20 cellular contexts compared by ENCODE assay signal in genomic region chr10:106440767-106441166, GRCh38.
"Had no signal": no experiment of that assay in that cellular context is flagged by ENCODE, and none has a peak within 500 bp of the region (broad histone marks: within the 10 kb centered on the region; RNA-seq: fewer than 3 reads in every experiment).

No MANE protein-coding gene starts in this region.

- H3K36me3 ChIP-seq: heart right ventricle, tibial nerve had no signal

- H3K4me1 ChIP-seq: heart right ventricle, testis, tibial nerve had no signal

- H3K4me1 Mint-ChIP-seq: natural killer cell; neural crest cell; stimulated activated naive B cell treated with anti-CD40 and anti-IgM and Interleukin-4, amounts not matched to agents 10 μg/mL and 1 μg/mL and 100 μg/mL, for 72 hours; stimulated activated naive CD8-positive, alpha-beta T cell treated with anti-CD3 and anti-CD28 coated beads, Interleukin-15, amount 100 ng/mL, for 72 hours had no signal

- H3K4me3 ChIP-seq: coronary artery, heart right ventricle, testis, tibial nerve had no signal

- DNase-seq: effector CD4-positive, alpha-beta T cell; endodermal cell; foreskin melanocyte; heart right ventricle; hypothalamus; natural killer cell; posterior cingulate gyrus; stimulated activated CD4-positive, alpha-beta T cell treated with anti-CD3 and anti-CD28 coated beads, Interleukin-2, amount 100 ng/mL, for 24 hours; stimulated activated CD4-positive, alpha-beta T cell treated with anti-CD3 and anti-CD28 coated beads, Interleukin-4, amount 100 ng/mL, for 4 hours; stimulated activated naive B cell treated with anti-CD40 and anti-IgM and Interleukin-4, amounts not matched to agents 10 μg/mL and 1 μg/mL and 100 μg/mL, for 72 hours; stimulated activated naive CD8-positive, alpha-beta T cell treated with anti-CD3 and anti-CD28 coated beads, Interleukin-15, amount 100 ng/mL, for 72 hours; testis had no signal

- H3K36me3 Mint-ChIP-seq: mesothelial cell of epicardium; natural killer cell; stimulated activated naive B cell treated with anti-CD40 and anti-IgM and Interleukin-4, amounts not matched to agents 10 μg/mL and 1 μg/mL and 100 μg/mL, for 72 hours had no signal

- H3K9me3 ChIP-seq: testis, tibial nerve had no signal

- ATAC-seq: heart right ventricle; left lobe of liver; natural killer cell; sciatic nerve; stimulated activated naive B cell treated with anti-CD40 and anti-IgM and Interleukin-4, amounts not matched to agents 10 μg/mL and 1 μg/mL and 100 μg/mL, for 72 hours; stimulated activated naive CD8-positive, alpha-beta T cell treated with anti-CD3 and anti-CD28 coated beads, Interleukin-15, amount 100 ng/mL, for 72 hours had no signal

- H3K9me3 Mint-ChIP-seq: endodermal cell, mesothelial cell of epicardium, neural crest cell had no signal

- H3K4me3 Mint-ChIP-seq: endodermal cell; mesothelial cell of epicardium; natural killer cell; neural crest cell; stimulated activated naive B cell treated with anti-CD40 and anti-IgM and Interleukin-4, amounts not matched to agents 10 μg/mL and 1 μg/mL and 100 μg/mL, for 72 hours; stimulated activated naive CD8-positive, alpha-beta T cell treated with anti-CD3 and anti-CD28 coated beads, Interleukin-15, amount 100 ng/mL, for 72 hours had no signal

- H3K27me3 ChIP-seq: heart right ventricle, testis, tibial nerve had no signal

- FAIRE-seq: endothelial cell of umbilical vein, islet of Langerhans had no signal

- H3K27ac Mint-ChIP-seq: endodermal cell; mesothelial cell of epicardium; natural killer cell; stimulated activated naive B cell treated with anti-CD40 and anti-IgM and Interleukin-4, amounts not matched to agents 10 μg/mL and 1 μg/mL and 100 μg/mL, for 72 hours; stimulated activated naive CD8-positive, alpha-beta T cell treated with anti-CD3 and anti-CD28 coated beads, Interleukin-15, amount 100 ng/mL, for 72 hours had no signal

- H3K27ac ChIP-seq: coronary artery, heart right ventricle, testis, tibial nerve had no signal

- H3K27me3 Mint-ChIP-seq: stimulated activated naive B cell treated with anti-CD40 and anti-IgM and Interleukin-4, amounts not matched to agents 10 μg/mL and 1 μg/mL and 100 μg/mL, for 72 hours; stimulated activated naive CD8-positive, alpha-beta T cell treated with anti-CD3 and anti-CD28 coated beads, Interleukin-15, amount 100 ng/mL, for 72 hours had no signal
